Comparison of ENCODE assay signal across 1 cellular context in the genomic region with DNA sequence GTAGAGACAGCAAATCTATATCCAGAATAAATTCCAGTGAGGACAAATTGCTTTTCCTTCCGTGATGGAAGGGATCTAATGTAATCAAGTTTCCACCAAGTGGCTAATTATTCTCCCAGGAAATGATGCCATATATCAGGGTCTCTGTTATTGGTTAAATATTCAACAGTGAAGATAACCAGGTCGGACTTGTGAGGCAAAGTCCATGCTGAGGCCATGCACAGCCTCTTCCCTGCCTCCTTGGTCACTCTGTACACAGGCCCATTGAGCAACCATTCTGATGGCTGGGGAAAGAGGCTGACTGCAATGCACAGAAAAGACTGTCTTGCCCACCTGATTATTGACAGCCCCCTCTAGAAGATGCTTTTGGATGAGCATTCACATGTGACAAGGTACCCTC.
A peak's percentile ranks its signal among the peaks of the same experiment; 100 is the strongest.
TF ChIP-seq lines count a peak whose summit lies in the region.

No MANE protein-coding gene starts in this region.

TF ChIP-seq in HepG2, 621 proteins besides CTCF, POLR2A, EP300 and RAD21 (continued from another document and continues in another):
- TF ChIP-seq ZNF646 (CRISPR knock-in tag; IDR thresholded peaks at IDR 0.05) (no peak), DDIT3 (CRISPR knock-in tag; IDR thresholded peaks at IDR 0.05) (no peak), ZBTB38 (CRISPR knock-in tag; IDR thresholded peaks at IDR 0.05) (no peak), NR2F6 (IDR thresholded peaks at IDR 0.05) (no peak), NR2F6 (CRISPR knock-in tag; IDR thresholded peaks at IDR 0.05) (peak; percentile 48; the same call in 1 of the 2 replicates), KDM2A (CRISPR knock-in tag; IDR thresholded peaks at IDR 0.05; ENCODE audit: borderline replicate concordance, low read depth) (no peak), ZNF124 (CRISPR knock-in tag; IDR thresholded peaks at IDR 0.05) (0 out of 2 replicates have a peak, but pooled peaks have one; percentile 47), ARID2 (CRISPR knock-in tag; IDR thresholded peaks at IDR 0.05; ENCODE audit: borderline replicate concordance) (no peak), NR2C2 (CRISPR knock-in tag; IDR thresholded peaks at IDR 0.05; ENCODE audit: borderline replicate concordance) (peak; percentile 50; the same call in 1 of the 2 replicates), ZNF609 (CRISPR knock-in tag; IDR thresholded peaks at IDR 0.05; ENCODE audit: borderline replicate concordance) (peak; percentile 20; the same call in 1 of the 2 replicates), SMAD3 (CRISPR knock-in tag; IDR thresholded peaks at IDR 0.05) (0 out of 2 replicates have a peak, but pooled peaks have one; percentile 16), FOXK1 (CRISPR knock-in tag; IDR thresholded peaks at IDR 0.05; ENCODE audit: borderline replicate concordance, low read depth) (peak; percentile 43; the same call in 1 of the 2 replicates), ZNF619 (CRISPR knock-in tag; IDR thresholded peaks at IDR 0.05) (no peak), ZNF296 (CRISPR knock-in tag; conservative IDR thresholded peaks at IDR 0.05) (no peak), HMG20A (CRISPR knock-in tag; IDR thresholded peaks at IDR 0.05; ENCODE audit: borderline replicate concordance) (peak; percentile 60; the same call in 1 of the 2 replicates), HNF1B (CRISPR knock-in tag; IDR thresholded peaks at IDR 0.05) (peak; percentile 84; the same call in 1 of the 2 replicates), NCOA5 (CRISPR knock-in tag; IDR thresholded peaks at IDR 0.05) (no peak), ZNF878 (CRISPR knock-in tag; IDR thresholded peaks at IDR 0.05) (no peak), NFE2 (CRISPR knock-in tag; IDR thresholded peaks at IDR 0.05) (no peak), ZNF839 (CRISPR knock-in tag; IDR thresholded peaks at IDR 0.05; ENCODE audit: borderline replicate concordance) (no peak), ZNF841 (CRISPR knock-in tag; IDR thresholded peaks at IDR 0.05; ENCODE audit: borderline replicate concordance) (no peak), U2AF2 (IDR thresholded peaks at IDR 0.05; ENCODE audit: low read depth, low read length) (no peak), ZNF772 (CRISPR knock-in tag; IDR thresholded peaks at IDR 0.05) (no peak), ATF5 (CRISPR knock-in tag; IDR thresholded peaks at IDR 0.05; ENCODE audit: low read depth) (no peak), ZNF383 (CRISPR knock-in tag; IDR thresholded peaks at IDR 0.05; ENCODE audit: borderline replicate concordance) (no peak), ZBTB21 (CRISPR knock-in tag; IDR thresholded peaks at IDR 0.05) (peak; percentile 51; the same call in 1 of the 2 replicates), ZNF83 (CRISPR knock-in tag; IDR thresholded peaks at IDR 0.05; ENCODE audit: borderline replicate concordance) (no peak), JDP2 (CRISPR knock-in tag; IDR thresholded peaks at IDR 0.05; ENCODE audit: borderline replicate concordance) (no peak)
- TF ChIP-seq, protein P1, sequence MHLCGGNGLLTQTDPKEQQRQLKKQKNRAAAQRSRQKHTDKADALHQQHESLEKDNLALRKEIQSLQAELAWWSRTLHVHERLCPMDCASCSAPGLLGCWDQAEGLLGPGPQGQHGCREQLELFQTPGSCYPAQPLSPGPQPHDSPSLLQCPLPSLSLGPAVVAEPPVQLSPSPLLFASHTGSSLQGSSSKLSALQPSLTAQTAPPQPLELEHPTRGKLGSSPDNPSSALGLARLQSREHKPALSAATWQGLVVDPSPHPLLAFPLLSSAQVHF (CRISPR knock-in tag; IDR thresholded peaks at IDR 0.05), result no peak
- TF ChIP-seq, protein P2, sequence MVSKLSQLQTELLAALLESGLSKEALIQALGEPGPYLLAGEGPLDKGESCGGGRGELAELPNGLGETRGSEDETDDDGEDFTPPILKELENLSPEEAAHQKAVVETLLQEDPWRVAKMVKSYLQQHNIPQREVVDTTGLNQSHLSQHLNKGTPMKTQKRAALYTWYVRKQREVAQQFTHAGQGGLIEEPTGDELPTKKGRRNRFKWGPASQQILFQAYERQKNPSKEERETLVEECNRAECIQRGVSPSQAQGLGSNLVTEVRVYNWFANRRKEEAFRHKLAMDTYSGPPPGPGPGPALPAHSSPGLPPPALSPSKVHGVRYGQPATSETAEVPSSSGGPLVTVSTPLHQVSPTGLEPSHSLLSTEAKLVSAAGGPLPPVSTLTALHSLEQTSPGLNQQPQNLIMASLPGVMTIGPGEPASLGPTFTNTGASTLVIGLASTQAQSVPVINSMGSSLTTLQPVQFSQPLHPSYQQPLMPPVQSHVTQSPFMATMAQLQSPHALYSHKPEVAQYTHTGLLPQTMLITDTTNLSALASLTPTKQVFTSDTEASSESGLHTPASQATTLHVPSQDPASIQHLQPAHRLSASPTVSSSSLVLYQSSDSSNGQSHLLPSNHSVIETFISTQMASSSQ (IDR thresholded peaks at IDR 0.05; ENCODE audit: low read depth), result peak; percentile 83
- TF ChIP-seq, protein P2 (CRISPR knock-in tag; IDR thresholded peaks at IDR 0.05; ENCODE audit: borderline replicate concordance), result peak; percentile 80
- TF ChIP-seq, protein P3, sequence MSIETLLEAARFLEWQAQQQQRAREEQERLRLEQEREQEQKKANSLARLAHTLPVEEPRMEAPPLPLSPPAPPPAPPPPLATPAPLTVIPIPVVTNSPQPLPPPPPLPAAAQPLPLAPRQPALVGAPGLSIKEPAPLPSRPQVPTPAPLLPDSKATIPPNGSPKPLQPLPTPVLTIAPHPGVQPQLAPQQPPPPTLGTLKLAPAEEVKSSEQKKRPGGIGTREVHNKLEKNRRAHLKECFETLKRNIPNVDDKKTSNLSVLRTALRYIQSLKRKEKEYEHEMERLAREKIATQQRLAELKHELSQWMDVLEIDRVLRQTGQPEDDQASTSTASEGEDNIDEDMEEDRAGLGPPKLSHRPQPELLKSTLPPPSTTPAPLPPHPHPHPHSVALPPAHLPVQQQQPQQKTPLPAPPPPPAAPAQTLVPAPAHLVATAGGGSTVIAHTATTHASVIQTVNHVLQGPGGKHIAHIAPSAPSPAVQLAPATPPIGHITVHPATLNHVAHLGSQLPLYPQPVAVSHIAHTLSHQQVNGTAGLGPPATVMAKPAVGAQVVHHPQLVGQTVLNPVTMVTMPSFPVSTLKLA (IDR thresholded peaks at IDR 0.05), result no peak
